ENCODE assay signal across 10 cellular contexts in the genomic region with DNA sequence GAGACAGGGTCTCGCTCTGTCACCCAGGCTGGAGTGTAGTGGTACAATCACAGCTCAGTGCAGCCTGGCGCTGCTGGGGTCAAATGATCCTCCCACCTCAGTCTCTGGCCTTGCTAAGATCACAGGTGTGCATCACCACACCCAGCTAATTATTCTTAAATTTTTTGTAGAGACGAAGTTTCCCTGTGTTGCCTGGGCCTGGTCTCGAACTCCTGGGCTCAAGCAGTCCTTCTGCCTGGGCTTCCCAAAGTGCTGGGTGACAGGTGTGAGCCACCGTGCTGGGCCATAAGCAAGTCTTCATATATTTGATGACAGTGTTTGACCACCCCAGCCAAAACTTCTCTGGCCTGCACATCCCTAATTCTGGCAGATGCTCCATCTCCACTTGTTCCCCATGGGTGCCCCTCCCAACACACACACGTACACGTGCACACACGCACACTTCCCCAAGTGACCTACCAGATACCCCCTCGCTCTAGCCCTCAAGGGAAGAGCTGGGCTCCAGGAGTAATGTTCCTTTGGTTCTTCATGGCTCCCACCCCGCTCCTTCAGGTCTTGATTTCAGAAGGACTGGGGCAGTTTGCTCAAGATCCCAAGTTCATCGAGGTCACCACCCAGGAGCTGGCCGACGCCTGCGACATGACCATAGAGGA.
DNase-seq lines count a peak whose midpoint lies in the region; ATAC-seq and TF ChIP-seq lines count a peak whose summit lies in the region.
"Had no signal": no experiment of that assay in that cellular context is flagged by ENCODE, and none has a peak within 500 bp of the region (broad histone marks: within the 10 kb centered on the region; RNA-seq: fewer than 3 reads in every experiment).

No MANE protein-coding gene starts in this region.

- no peaks in the 10 kb centered on the region for H3K27me3 Mint-ChIP-seq in activated naive CD8-positive, alpha-beta T cell treated with anti-CD3 and anti-CD28 coated beads, Interleukin-2, amount 50 U/mL, for 24 hours

- intact Hi-C loops in Right ventricle myocardium inferior (cut with DNase I) = no loop called here

- H3K4me1 ChIP-seq in cardiac muscle cell (ENCODE audit: low read depth) = no peaks in the 10 kb centered on the region
- H3K4me1 ChIP-seq in mononuclear cell (ENCODE audit: insufficient read depth, low read length) = peaks cover 33% of the 10 kb centered on the region
- H3K4me1 ChIP-seq in upper lobe of left lung = peaks cover 0 to 15% (median 7%) of the 10 kb centered on the region in 4 donors
- H3K4me1 ChIP-seq: SJCRH30 had no signal

- H3K27ac ChIP-seq in cardiac muscle cell (no peak overlapping the region), upper lobe of left lung (no peak overlapping the region)
- H3K27ac ChIP-seq: SJCRH30 had no signal

- H3K36me3 ChIP-seq in cardiac muscle cell = peaks cover 10% of the 10 kb centered on the region
- H3K36me3 ChIP-seq in upper lobe of left lung = peaks cover 0 to 4% (median 0%) of the 10 kb centered on the region in 4 donors
- H3K36me3 ChIP-seq: SJCRH30 had no signal

- TF ChIP-seq CTCF in cardiac muscle cell (IDR thresholded peaks at IDR 0.05; ENCODE audit: low read depth, low read length) (no peak), upper lobe of left lung (IDR thresholded peaks at IDR 0.05) (no peak)

- H3K4me3 Mint-ChIP-seq in activated naive CD8-positive, alpha-beta T cell treated with anti-CD3 and anti-CD28 coated beads, Interleukin-2, amount 50 U/mL, for 24 hours = peak overlapping the region; percentile 87

- no peak for TF ChIP-seq EP300 in upper lobe of left lung (IDR thresholded peaks at IDR 0.05)

- H3K27me3 ChIP-seq in cardiac muscle cell = peaks cover 21% of the 10 kb centered on the region
- no peaks in the 10 kb centered on the region for H3K27me3 ChIP-seq in mononuclear cell (ENCODE audit: insufficient read depth, low read length)
- H3K27me3 ChIP-seq in upper lobe of left lung = no peaks in the 10 kb centered on the region

- DNase-seq in cardiac muscle cell (ENCODE audit: low read depth in 1 of 2, low spot score in 1 of 2) = no peak
- no peak for DNase-seq in Right ventricle myocardium inferior (ENCODE audit: missing footprints)
- no peak for DNase-seq in activated naive CD8-positive, alpha-beta T cell treated with anti-CD3 and anti-CD28 coated beads, Interleukin-2, amount 50 U/mL, for 24 hours
- no peak for DNase-seq in upper lobe of left lung
- no peak for DNase-seq in dermis blood vessel endothelial cell
- no peak for DNase-seq in amniotic stem cell (lab: John Stamatoyannopoulos, UW)
- DNase-seq: MV-4-11, SJCRH30 had no signal

- TF ChIP-seq POLR2A in upper lobe of left lung (IDR thresholded peaks at IDR 0.05) = no peak

- H3K9me3 ChIP-seq in cardiac muscle cell (ENCODE audit: low read depth) (no peaks in the 10 kb centered on the region), mononuclear cell (ENCODE audit: low read depth, low read length) (no peaks in the 10 kb centered on the region), upper lobe of left lung (no peaks in the 10 kb centered on the region)
- H3K9me3 ChIP-seq: SJCRH30 had no signal

- H3K4me3 ChIP-seq in cardiac muscle cell (peak overlapping the region; percentile 15), mononuclear cell (ENCODE audit: low read length) (peak overlapping the region; percentile 58), upper lobe of left lung (peak overlapping the region in 3 of 4 donors; percentile 34 to 53 (median 48))
- H3K4me3 ChIP-seq: SJCRH30 had no signal

- WGBS in upper lobe of left lung, 2 donors = 61 to 85% methylated on average over 10 to 13 of the region's 14 CpGs

- H3K4me1 Mint-ChIP-seq in activated naive CD8-positive, alpha-beta T cell treated with anti-CD3 and anti-CD28 coated beads, Interleukin-2, amount 50 U/mL, for 24 hours = peaks cover 36% of the 10 kb centered on the region

- no peaks in the 10 kb centered on the region for H3K9me3 Mint-ChIP-seq in activated naive CD8-positive, alpha-beta T cell treated with anti-CD3 and anti-CD28 coated beads, Interleukin-2, amount 50 U/mL, for 24 hours

- peaks cover 1% of the 10 kb centered on the region for H3K36me3 Mint-ChIP-seq in activated naive CD8-positive, alpha-beta T cell treated with anti-CD3 and anti-CD28 coated beads, Interleukin-2, amount 50 U/mL, for 24 hours (ENCODE audit: low read depth)

- peak overlapping the region; percentile 71 for H3K27ac Mint-ChIP-seq in activated naive CD8-positive, alpha-beta T cell treated with anti-CD3 and anti-CD28 coated beads, Interleukin-2, amount 50 U/mL, for 24 hours

- ATAC-seq in Right ventricle myocardium inferior (no peak), upper lobe of left lung (ENCODE audit: low FRiP score in 2 of 2) (no peak), HG03520 (IDR thresholded peaks at IDR 0.05; ENCODE audit: unreplicated experiment) (no peak)
- no peak for ATAC-seq in activated naive CD8-positive, alpha-beta T cell treated with anti-CD3 and anti-CD28 coated beads, Interleukin-2, amount 50 U/mL, for 24 hours
